In genomic region chr14:23562822-23563472, GRCh38 we compare ENCODE assay signal across 8 cellular contexts. TPM values are rescaled to one million over a fixed set of nuclear protein-coding genes. Genes with fewer than 3 reads are reported as not detected.
DNase-seq lines count a peak whose midpoint lies in the region; ATAC-seq and TF ChIP-seq lines count a peak whose summit lies in the region.

No MANE protein-coding gene starts in this region.

- H3K4me3 ChIP-seq in CD4-positive, CD25-positive, alpha-beta regulatory T cell (ENCODE audit: low read depth, low read length), result no peak overlapping the region
- no peak overlapping the region for H3K4me3 ChIP-seq in H7 (ENCODE audit: insufficient read depth, low read depth, low read length)
- H3K4me3 ChIP-seq in PC-3 (ENCODE audit: low read length), result no peak overlapping the region

- H3K4me2 ChIP-seq in PC-3 (ENCODE audit: low read length), result no peak overlapping the region

- H3K4me3 Mint-ChIP-seq in CD4-positive, CD25-positive, alpha-beta regulatory T cell, result peak overlapping the region in 3 of 4 donors; percentile 14 to 80 (median 72)
- no peak overlapping the region for H3K4me3 Mint-ChIP-seq in glutamatergic neuron (ENCODE audit: unreplicated experiment)

- H3K4me1 Mint-ChIP-seq in CD4-positive, CD25-positive, alpha-beta regulatory T cell, result peaks cover 4 to 72% (median 21%) of the 10 kb centered on the region in 4 donors
- peaks cover 15% of the 10 kb centered on the region for H3K4me1 Mint-ChIP-seq in glutamatergic neuron (ENCODE audit: low read depth, unreplicated experiment)

- no peaks in the 10 kb centered on the region for H4K20me1 ChIP-seq in PC-3 (ENCODE audit: low read length)

- H3K9ac ChIP-seq in PC-3 (ENCODE audit: low read length), result no peak overlapping the region

- H3K36me3 Mint-ChIP-seq in CD4-positive, CD25-positive, alpha-beta regulatory T cell, result peaks cover 34% of the 10 kb centered on the region
- H3K36me3 Mint-ChIP-seq in glutamatergic neuron (ENCODE audit: unreplicated experiment), result no peaks in the 10 kb centered on the region

- H3K36me3 ChIP-seq in CD4-positive, CD25-positive, alpha-beta regulatory T cell (ENCODE audit: control insufficient read depth, insufficient read depth, low read length), result peaks cover 68% of the 10 kb centered on the region
- H3K36me3 ChIP-seq in H7 (replicated peaks; ENCODE audit: control insufficient read depth, insufficient read depth, low read length), result peaks cover 51% of the 10 kb centered on the region
- peaks cover 12% of the 10 kb centered on the region for H3K36me3 ChIP-seq in PC-3 (ENCODE audit: low read depth, low read length)

- H3K9me3 Mint-ChIP-seq in CD4-positive, CD25-positive, alpha-beta regulatory T cell, result peaks cover 0 to 2% (median 0%) of the 10 kb centered on the region in 7 donors
- H3K9me3 Mint-ChIP-seq in glutamatergic neuron (ENCODE audit: unreplicated experiment), result peaks cover 13% of the 10 kb centered on the region

- peak; percentile 52 to 59 (median 55) for DNase-seq in CD4-positive, CD25-positive, alpha-beta regulatory T cell
- DNase-seq in H7 (peak; percentile 89), PC-3 (peak; percentile 65), glutamatergic neuron (peak; percentile 84)
- peak; percentile 33 for DNase-seq in activated T-helper 9 cell treated with anti-CD3 and anti-CD28 coated beads, Interleukin-2, amount 50 U/mL, for 16 hours (ENCODE audit: low read depth)
- DNase-seq in stimulated activated CD4-positive, alpha-beta T cell treated with anti-CD3 and anti-CD28 coated beads, Interleukin-12 subunit alpha, Interleukin-12 subunit beta, amount 100 ng/mL, for 4 hours, result peak; percentile 57

- H3F3A ChIP-seq in PC-3 (ENCODE audit: low read length, unreplicated experiment), result no peaks in the 10 kb centered on the region

- H3K79me2 ChIP-seq in PC-3 (ENCODE audit: low read length), result peaks cover 17% of the 10 kb centered on the region

- peaks cover 5% of the 10 kb centered on the region for H3K27me3 Mint-ChIP-seq in CD4-positive, CD25-positive, alpha-beta regulatory T cell
- H3K27me3 Mint-ChIP-seq in glutamatergic neuron (ENCODE audit: unreplicated experiment), result peaks cover 16% of the 10 kb centered on the region

- POLR2A ChIA-PET in PC-3 (lab: Charles Lee; ENCODE audit: unreplicated experiment), result no interaction called here

- no peak for ATAC-seq in CD4-positive, CD25-positive, alpha-beta regulatory T cell (ENCODE audit: low read depth in 2 of 2)
- ATAC-seq in PC-3 (no peak), HG03378 (IDR thresholded peaks at IDR 0.05; ENCODE audit: unreplicated experiment) (no peak), GM21737 (IDR thresholded peaks at IDR 0.05; ENCODE audit: unreplicated experiment) (no peak)

- no peaks in the 10 kb centered on the region for H3K27me3 ChIP-seq in CD4-positive, CD25-positive, alpha-beta regulatory T cell (ENCODE audit: control insufficient read depth, insufficient read depth, low read length)
- H3K27me3 ChIP-seq in H7 (ENCODE audit: control insufficient read depth, insufficient read depth, low read length) (no peaks in the 10 kb centered on the region), PC-3 (ENCODE audit: low read length) (no peaks in the 10 kb centered on the region)

- TF ChIP-seq CTCF in PC-3 (conservative IDR thresholded peaks at IDR 0.05; ENCODE audit: low read depth, low read length), result peak; percentile 93
- TF ChIP-seq CTCF in glutamatergic neuron (IDR thresholded peaks at IDR 0.05; ENCODE audit: partially characterized antibody, unreplicated experiment), result peak; percentile 96

- H3K27ac ChIP-seq in CD4-positive, CD25-positive, alpha-beta regulatory T cell (ENCODE audit: insufficient read depth, low read length, poor library complexity, severe bottlenecking), result no peak overlapping the region
- no peak overlapping the region for H3K27ac ChIP-seq in PC-3 (ENCODE audit: low read length)

- BruUV-seq in PC-3 (replicated peaks; lab: Mats Ljungman, UMichigan), result no TSS peak

- intact Hi-C loops in PC-3 (cut with micrococcal nuclease), result loop anchor here (1.0 kb wide), 1 partner anchor 85 kb away; no protein-coding TSS in a partner anchor

- H3K4me1 ChIP-seq in CD4-positive, CD25-positive, alpha-beta regulatory T cell (ENCODE audit: control insufficient read depth, insufficient read depth, low read length, poor library complexity, severe bottlenecking), result peaks cover 20% of the 10 kb centered on the region
- H3K4me1 ChIP-seq in PC-3 (ENCODE audit: insufficient read depth, low read length), result peaks cover 22% of the 10 kb centered on the region

- no peaks in the 10 kb centered on the region for H3K9me2 ChIP-seq in PC-3 (replicated peaks; ENCODE audit: low read length)

- H2AFZ ChIP-seq in PC-3 (ENCODE audit: low read length), result no peak overlapping the region

- CTCF ChIA-PET in PC-3 (lab: Charles Lee), result no interaction called here

- no peaks in the 10 kb centered on the region for H3K9me3 ChIP-seq in CD4-positive, CD25-positive, alpha-beta regulatory T cell (ENCODE audit: control insufficient read depth in 2 of 2, low read length in 2 of 2)
- H3K9me3 ChIP-seq in PC-3 (ENCODE audit: low read length), result no peaks in the 10 kb centered on the region

- peak overlapping the region; percentile 5 to 86 (median 50) for H3K27ac Mint-ChIP-seq in CD4-positive, CD25-positive, alpha-beta regulatory T cell
- H3K27ac Mint-ChIP-seq in glutamatergic neuron (ENCODE audit: unreplicated experiment), result peak overlapping the region; percentile 77

RNA-seq across cellular contexts. Expression of gene AP1G2, which starts 4.6 kb away (rescaled TPM):
- 329 TPM for total RNA-seq in CD4-positive, CD25-positive, alpha-beta regulatory T cell
- 10 to 100 TPM; 56.1 to 84.9 (median 76.4) TPM for polyA plus RNA-seq in CD4-positive, CD25-positive, alpha-beta regulatory T cell
- total RNA-seq in H7 (2014; rRNA removed; shearing (Covaris generic)), result 83.3 and 94.9 TPM in 2 replicates
- total RNA-seq in PC-3 (2014; rRNA removed) (69.7 and 71.7 TPM in 2 replicates), glutamatergic neuron (ENCODE audit: unreplicated experiment) (105 TPM)

RNA-seq across cellular contexts. Expression of gene THTPA, which starts 6.9 kb away (rescaled TPM):
- total RNA-seq in CD4-positive, CD25-positive, alpha-beta regulatory T cell, result 7.6 TPM
- 10 to 100 TPM in 3 of 4 donors, 1 to 10 TPM in 1; 7.5 to 14.6 (median 12.4) TPM for polyA plus RNA-seq in CD4-positive, CD25-positive, alpha-beta regulatory T cell
- total RNA-seq in H7 (2014; rRNA removed; shearing (Covaris generic)), result 12.1 and 14.0 TPM in 2 replicates
- total RNA-seq in PC-3 (2014; rRNA removed) (13.0 and 27.2 TPM in 2 replicates), glutamatergic neuron (ENCODE audit: unreplicated experiment) (19.3 TPM)

RNA-seq across cellular contexts. Expression of gene ZFHX2, which starts 11.4 kb away (rescaled TPM):
- total RNA-seq in CD4-positive, CD25-positive, alpha-beta regulatory T cell, result 0.42 TPM
- not detected for polyA plus RNA-seq in CD4-positive, CD25-positive, alpha-beta regulatory T cell
- 2.2 and 3.4 TPM in 2 replicates for total RNA-seq in H7 (2014; rRNA removed; shearing (Covaris generic))
- total RNA-seq in PC-3 (2014; rRNA removed) (0.55 and 1.4 TPM in 2 replicates), glutamatergic neuron (ENCODE audit: unreplicated experiment) (39.1 TPM)

RNA-seq across cellular contexts. Expression of gene JPH4, which starts 15.6 kb away (rescaled TPM):
- not detected for total RNA-seq in CD4-positive, CD25-positive, alpha-beta regulatory T cell
- under 1 TPM in 1 of 4 donors, not detected in 3; 0.14 TPM for polyA plus RNA-seq in CD4-positive, CD25-positive, alpha-beta regulatory T cell
- total RNA-seq in H7 (2014; rRNA removed; shearing (Covaris generic)), result 1.4 and 2.0 TPM in 2 replicates
- total RNA-seq in PC-3 (2014; rRNA removed) (not detected in 2 replicates), glutamatergic neuron (ENCODE audit: unreplicated experiment) (52.7 TPM)

Comparison
In these comparisons a context has a peak if more than half of its experiments do, and no peak if none do; other contexts are left out.
1. DNase-seq: peak in every context shown above with its lines; median percentile 89 in H7; 84 in glutamatergic neuron; 65 in PC-3; 57 in stimulated activated CD4-positive, alpha-beta T cell treated with anti-CD3 and anti-CD28 coated beads, Interleukin-12 subunit alpha, Interleukin-12 subunit beta, amount 100 ng/mL, for 4 hours; 55 in CD4-positive, CD25-positive, alpha-beta regulatory T cell; 33 in activated T-helper 9 cell treated with anti-CD3 and anti-CD28 coated beads, Interleukin-2, amount 50 U/mL, for 16 hours.